Comparison of ENCODE assay signal across 24 cellular contexts in genomic region chr13:105719861-105720260, GRCh38.
DNase-seq lines count a peak whose midpoint lies in the region; ATAC-seq, FAIRE-seq and TF ChIP-seq lines count a peak whose summit lies in the region.
"Had no signal": no experiment of that assay in that cellular context is flagged by ENCODE, and none has a peak within 500 bp of the region (broad histone marks: within the 10 kb centered on the region; RNA-seq: fewer than 3 reads in every experiment).

No MANE protein-coding gene starts in this region.

- intact Hi-C loops in left colon (cut with DNase I, micrococcal nuclease) (no loop called here), transverse colon (cut with DNase I; ENCODE audit: low total_unique reads) (no loop called here)

- H3K4me1 Mint-ChIP-seq in neural progenitor cell, result peaks cover 10% of the 10 kb centered on the region
- H3K4me1 Mint-ChIP-seq: CD14-positive monocyte; CD4-positive, alpha-beta memory T cell had no signal

- no peak for TF ChIP-seq CTCF in neural progenitor cell (IDR thresholded peaks at IDR 0.05)
- TF ChIP-seq CTCF in transverse colon (IDR thresholded peaks at IDR 0.05), result no peak

- no peaks in the 10 kb centered on the region for H3K9me3 Mint-ChIP-seq in neural progenitor cell

- H3K9me3 ChIP-seq in neural progenitor cell (ENCODE audit: low read depth) (no peaks in the 10 kb centered on the region), transverse colon (no peaks in the 10 kb centered on the region)
- H3K9me3 ChIP-seq: A549; BE2C; BLaER1 treated with 17β-estradiol and CSF1 and Interleukin-3, amounts not matched to agents 10 nM and 100 nM; HAP-1 had no signal

- H3K27me3 ChIP-seq in neural progenitor cell, result no peaks in the 10 kb centered on the region
- no peaks in the 10 kb centered on the region for H3K27me3 ChIP-seq in transverse colon
- H3K27me3 ChIP-seq: BE2C; BLaER1 treated with 17β-estradiol and CSF1 and Interleukin-3, amounts not matched to agents 10 nM and 100 nM had no signal

- peak; percentile 88 for FAIRE-seq in H54 (lab: Jason Lieb, UNC)
- FAIRE-seq: A549, GM12891, GM18507 had no signal

- H3K36me3 Mint-ChIP-seq in neural progenitor cell, result no peaks in the 10 kb centered on the region
- H3K36me3 Mint-ChIP-seq: CD14-positive monocyte; CD4-positive, alpha-beta memory T cell had no signal

- no peak overlapping the region for H3K4me2 ChIP-seq in neural progenitor cell
- H3K4me2 ChIP-seq: A549; BLaER1 treated with 17β-estradiol and CSF1 and Interleukin-3, amounts not matched to agents 10 nM and 100 nM had no signal

- no peaks in the 10 kb centered on the region for H3K27me3 Mint-ChIP-seq in neural progenitor cell (ENCODE audit: insufficient read depth, low read depth)
- H3K27me3 Mint-ChIP-seq: CD4-positive, alpha-beta memory T cell had no signal

- no peak overlapping the region for H2AFZ ChIP-seq in neural progenitor cell (replicated peaks)
- H2AFZ ChIP-seq: GM23248 had no signal

- no peak overlapping the region for H3K4me3 Mint-ChIP-seq in neural progenitor cell
- H3K4me3 Mint-ChIP-seq: CD14-positive monocyte; CD4-positive, alpha-beta memory T cell had no signal

- TF ChIP-seq POLR2A in H54 (IDR thresholded peaks at IDR 0.05; ENCODE audit: low read depth, low read length), result no peak
- no peak for TF ChIP-seq POLR2A in transverse colon (IDR thresholded peaks at IDR 0.05)

- H3K4me3 ChIP-seq in neural progenitor cell (no peak overlapping the region), transverse colon (no peak overlapping the region)
- H3K4me3 ChIP-seq: A549; BLaER1 treated with 17β-estradiol and CSF1 and Interleukin-3, amounts not matched to agents 10 nM and 100 nM; GM23248; HAP-1 had no signal

- peak overlapping the region; percentile 59 for H3K27ac Mint-ChIP-seq in neural progenitor cell
- H3K27ac Mint-ChIP-seq: CD14-positive monocyte; CD4-positive, alpha-beta memory T cell had no signal

- no peaks in the 10 kb centered on the region for H3K79me2 ChIP-seq in neural progenitor cell (ENCODE audit: low read depth)

- no peak for DNase-seq in H54 (ENCODE audit: insufficient read length, low spot score)
- peak in 1 of 2 donors; percentile 6 for DNase-seq in left colon
- no peak for DNase-seq in neural progenitor cell (ENCODE audit: low spot score)
- peak; percentile 22 for DNase-seq in transverse colon
- no peak for DNase-seq in stimulated activated naive CD4-positive, alpha-beta T cell treated with Interleukin-2 at 50 U/mL for 16 hours (lab: John Stamatoyannopoulos, UW)
- DNase-seq in stimulated activated CD4-positive, alpha-beta T cell treated with anti-CD3 and anti-CD28 coated beads, Interleukin-12 subunit alpha, Interleukin-12 subunit beta, amount 100 ng/mL, for 4 hours, result no peak
- DNase-seq: 8988T; ACHN; AML-193; BE2C; Calu3; CD4-positive, alpha-beta memory T cell; COR-L47; DMS53; DMS79 treated with DMSO at 0.1 percent for 48 hours; GF-D8; GM23248 had no signal

- no peak overlapping the region for H3K27ac ChIP-seq in neural progenitor cell
- peak overlapping the region; percentile 10 to 50 (median 44) for H3K27ac ChIP-seq in transverse colon
- H3K27ac ChIP-seq: A549; BLaER1 treated with 17β-estradiol and CSF1 and Interleukin-3, amounts not matched to agents 10 nM and 100 nM; GM23248 had no signal

- H3K9ac ChIP-seq in neural progenitor cell, result no peak overlapping the region
- H3K9ac ChIP-seq: BLaER1 treated with 17β-estradiol and CSF1 and Interleukin-3, amounts not matched to agents 10 nM and 100 nM; GM23248 had no signal

- H4K20me1 ChIP-seq in neural progenitor cell (ENCODE audit: low read depth), result no peaks in the 10 kb centered on the region
- H4K20me1 ChIP-seq: BLaER1 treated with 17β-estradiol and CSF1 and Interleukin-3, amounts not matched to agents 10 nM and 100 nM had no signal

- in situ Hi-C loops in transverse colon (cut with MboI; ENCODE audit: low pct_ligation_motif_present in 1 of 4, low pct_unique_long_range_greater_than_20kb in 1 of 4, low sequenced_read_pairs in 3 of 4), result no loop called here

- H3K4me1 ChIP-seq in neural progenitor cell (no peaks in the 10 kb centered on the region), transverse colon (peaks cover 0 to 12% (median 0%) of the 10 kb centered on the region in 4 donors)
- H3K4me1 ChIP-seq: A549; BE2C; BLaER1 treated with 17β-estradiol and CSF1 and Interleukin-3, amounts not matched to agents 10 nM and 100 nM; HAP-1 had no signal

- WGBS in transverse colon (ENCODE audit: low coverage in 1 of 2), 2 donors, result 40 to 46% methylated on average over 6 of the region's 6 CpGs

- TF ChIP-seq EP300 in transverse colon (IDR thresholded peaks at IDR 0.05; ENCODE audit: low read depth), result no peak

- no peaks in the 10 kb centered on the region for H3F3A ChIP-seq in neural progenitor cell (ENCODE audit: low read depth)

- H3K36me3 ChIP-seq in neural progenitor cell (no peaks in the 10 kb centered on the region), transverse colon (no peaks in the 10 kb centered on the region)
- H3K36me3 ChIP-seq: BE2C; BLaER1 treated with 17β-estradiol and CSF1 and Interleukin-3, amounts not matched to agents 10 nM and 100 nM; HAP-1 had no signal

- ATAC-seq in left colon (peak; percentile 97), HG03095 (IDR thresholded peaks at IDR 0.05; ENCODE audit: unreplicated experiment) (no peak)
- ATAC-seq: A549 had no signal
